ENCODE assay signal across 8 cellular contexts in genomic region chr7:139230484-139230773, GRCh38. TPM values are rescaled to one million over a fixed set of nuclear protein-coding genes. Genes with fewer than 3 reads are reported as not detected.
DNase-seq lines count a peak whose midpoint lies in the region; ATAC-seq, FAIRE-seq and TF ChIP-seq lines count a peak whose summit lies in the region.

No MANE protein-coding gene starts in this region.

- H3K36me3 ChIP-seq in OCI-LY3 (replicated peaks; ENCODE audit: low read depth, low read length) (no peaks in the 10 kb centered on the region), neuron (ENCODE audit: insufficient read depth, low read length) (no peaks in the 10 kb centered on the region)

- peak overlapping the region; percentile 82 for H3K9ac ChIP-seq in OCI-LY3 (ENCODE audit: low read length)

- peaks cover 9% of the 10 kb centered on the region for H4K20me1 ChIP-seq in OCI-LY3 (ENCODE audit: insufficient read depth, low read length)

- H3K4me3 Mint-ChIP-seq in CD4-positive, alpha-beta T cell, result peak overlapping the region; percentile 97
- H3K4me3 Mint-ChIP-seq in endothelial cell (ENCODE audit: unreplicated experiment), result peak overlapping the region; percentile 95

- peaks cover 15% of the 10 kb centered on the region for H3K4me1 ChIP-seq in OCI-LY3 (ENCODE audit: low read length)
- peaks cover 20% of the 10 kb centered on the region for H3K4me1 ChIP-seq in neuron (ENCODE audit: insufficient read depth, low read length)

- H3K27ac ChIP-seq in CD4-positive, alpha-beta T cell (ENCODE audit: low read depth, low read length), result peak overlapping the region; percentile 60
- H3K27ac ChIP-seq in OCI-LY3 (ENCODE audit: low read length), result peak overlapping the region; percentile 32; the same call in 1 of the 2 replicates

- FAIRE-seq in urothelium cell line (lab: Jason Lieb, UNC), result no peak

- peaks cover 6% of the 10 kb centered on the region for H3K36me3 Mint-ChIP-seq in CD4-positive, alpha-beta T cell (ENCODE audit: low read depth)
- peaks cover 9% of the 10 kb centered on the region for H3K36me3 Mint-ChIP-seq in endothelial cell (ENCODE audit: low read depth, unreplicated experiment)

- peak overlapping the region; percentile 88 for H3K4me2 ChIP-seq in OCI-LY3 (ENCODE audit: low read length)

- intact Hi-C loops in CD4-positive, alpha-beta T cell (cut with DNase I, micrococcal nuclease), result loop anchor here (2.0 to 10.0 kb wide), 6 partner anchors 96 to 776 kb away; partner anchors contain the start of genes FMC1 (in 1 of the 2) and ZC3HAV1 (in 1 of the 2)

- peaks cover 42% of the 10 kb centered on the region for H3K4me1 Mint-ChIP-seq in CD4-positive, alpha-beta T cell (ENCODE audit: low read depth)
- H3K4me1 Mint-ChIP-seq in endothelial cell (ENCODE audit: unreplicated experiment), result peaks cover 14% of the 10 kb centered on the region

- H3K9me3 Mint-ChIP-seq in CD4-positive, alpha-beta T cell, result no peaks in the 10 kb centered on the region
- H3K9me3 Mint-ChIP-seq in endothelial cell (ENCODE audit: unreplicated experiment), result no peaks in the 10 kb centered on the region

- ATAC-seq in CD4-positive, alpha-beta T cell (ENCODE audit: poor library complexity), result no peak

- CTCF ChIA-PET in CD4-positive, alpha-beta T cell (lab: Charles Lee), result interaction anchor here (0.5 kb wide), 1 partner anchor 208 kb away, joined by 4 read pairs; no protein-coding TSS in a partner anchor

- DNase-seq in CD4-positive, alpha-beta T cell, result no peak
- DNase-seq in endothelial cell (ENCODE audit: low spot score) (no peak), urothelium cell line (ENCODE audit: low spot score) (no peak), NCI-H2171 treated with DMSO at 0.1 percent for 48 hours (lab: John Stamatoyannopoulos, UW) (no peak), Ammon's horn (ENCODE audit: low spot score) (no peak), NCI-H1417 treated with DMSO at 0.1 percent for 48 hours (lab: John Stamatoyannopoulos, UW) (no peak)

- H3K27ac Mint-ChIP-seq in CD4-positive, alpha-beta T cell, result peak overlapping the region; percentile 89
- H3K27ac Mint-ChIP-seq in endothelial cell (ENCODE audit: unreplicated experiment), result peak overlapping the region; percentile 92

- POLR2A ChIA-PET in CD4-positive, alpha-beta T cell (lab: Charles Lee), result interaction anchor here (0.6 to 3.5 kb wide), 4 partner anchors 11 to 135 kb away, joined by 3 to 20 read pairs (median 3); partner anchors contain the start of gene LUC7L2

- H2AFZ ChIP-seq in OCI-LY3 (ENCODE audit: low read depth, low read length) (peak overlapping the region; percentile 94), neuron (ENCODE audit: low read depth, low read length) (peak overlapping the region; percentile 96)

- no peak for TF ChIP-seq CTCF in CD4-positive, alpha-beta T cell (IDR thresholded peaks at IDR 0.05)
- TF ChIP-seq CTCF in OCI-LY3 (IDR thresholded peaks at IDR 0.05; ENCODE audit: low read depth, low read length), result no peak
- no peak for TF ChIP-seq CTCF in endothelial cell (IDR thresholded peaks at IDR 0.05; ENCODE audit: unreplicated experiment)

- H3K27me3 Mint-ChIP-seq in CD4-positive, alpha-beta T cell, result peaks cover 5% of the 10 kb centered on the region
- peaks cover 7% of the 10 kb centered on the region for H3K27me3 Mint-ChIP-seq in endothelial cell (ENCODE audit: unreplicated experiment)

- no peaks in the 10 kb centered on the region for H3K9me3 ChIP-seq in CD4-positive, alpha-beta T cell (ENCODE audit: control insufficient read depth, low read length)
- H3K9me3 ChIP-seq in OCI-LY3 (ENCODE audit: insufficient read depth, low read length), result no peaks in the 10 kb centered on the region
- no peaks in the 10 kb centered on the region for H3K9me3 ChIP-seq in neuron (ENCODE audit: low read length)

- H3K4me3 ChIP-seq in OCI-LY3 (ENCODE audit: low read length) (peak overlapping the region; percentile 90), neuron (ENCODE audit: low read length) (peak overlapping the region; percentile 93)

- H3K27me3 ChIP-seq in CD4-positive, alpha-beta T cell (ENCODE audit: control insufficient read depth, insufficient read depth, low read length), result no peaks in the 10 kb centered on the region
- 0 out of 2 replicates have a peak, but pooled peaks cover 7% of the 10 kb centered on the region for H3K27me3 ChIP-seq in OCI-LY3 (ENCODE audit: low read depth, low read length)
- no peaks in the 10 kb centered on the region for H3K27me3 ChIP-seq in neuron (ENCODE audit: insufficient read depth, low read length)

- peaks cover 32% of the 10 kb centered on the region for H3K79me2 ChIP-seq in OCI-LY3 (ENCODE audit: low read length)

RNA-seq across cellular contexts. Expression of gene UBN2, which starts 0.6 kb away (rescaled TPM):
- 10 to 100 TPM in 1 of 2 experiments, 1 to 10 TPM in 1; 9.6 to 13.3 TPM for total RNA-seq in CD4-positive, alpha-beta T cell
- 22.2 TPM for total RNA-seq in endothelial cell (ENCODE audit: unreplicated experiment)
